11 cellular contexts compared by ENCODE assay signal in genomic region chr22:43118953-43119458, GRCh38. TPM values are rescaled to one million over a fixed set of nuclear protein-coding genes. Genes with fewer than 3 reads are reported as not detected.
A peak's percentile ranks its signal among the peaks of the same experiment; 100 is the strongest.
DNase-seq lines count a peak whose midpoint lies in the region; ATAC-seq and TF ChIP-seq lines count a peak whose summit lies in the region.
"Had no signal": no experiment of that assay in that cellular context is flagged by ENCODE, and none has a peak within 500 bp of the region (broad histone marks: within the 10 kb centered on the region; RNA-seq: fewer than 3 reads in every experiment).

No MANE protein-coding gene starts in this region.

- no peak overlapping the region for H3K4me3 Mint-ChIP-seq in natural killer cell treated with Interleukin-12 subunit alpha and Interleukin-12 subunit beta and Interleukin-15 and Interleukin-18, amount 100 ng/mL, for 72 hours
- H3K4me3 Mint-ChIP-seq: dendritic cell treated with granulocyte-macrophage colony-stimulating factor and Interleukin-4, amounts not matched to agents 40 ng/mL and 50 ng/mL, for 4 days; WTC11 had no signal

- ATAC-seq in GM21529 (IDR thresholded peaks at IDR 0.05; ENCODE audit: unreplicated experiment), result peak; percentile 72
- peak; percentile 57 for ATAC-seq in HG03521 (IDR thresholded peaks at IDR 0.05; ENCODE audit: unreplicated experiment)
- no peak for ATAC-seq in natural killer cell treated with Interleukin-12 subunit alpha and Interleukin-12 subunit beta and Interleukin-15 and Interleukin-18, amount 100 ng/mL, for 72 hours

- in situ Hi-C loops in GM13976 (cut with MboI; ENCODE audit: low sequenced_read_pairs, unreplicated experiment), result no loop called here

- H3K27me3 Mint-ChIP-seq in natural killer cell treated with Interleukin-12 subunit alpha and Interleukin-12 subunit beta and Interleukin-15 and Interleukin-18, amount 100 ng/mL, for 72 hours, result no peaks in the 10 kb centered on the region

- peak; percentile 80 for DNase-seq in GM13976 (ENCODE audit: low spot score)
- peak; percentile 15 for DNase-seq in fibroblast of peridontal ligament (ENCODE audit: extremely low read depth)
- DNase-seq in natural killer cell treated with Interleukin-12 subunit alpha and Interleukin-12 subunit beta and Interleukin-15 and Interleukin-18, amount 100 ng/mL, for 72 hours (ENCODE audit: low spot score), result no peak
- DNase-seq in hypothalamus (lab: John Stamatoyannopoulos, UW), result no peak
- no peak for DNase-seq in SW480 (ENCODE audit: low spot score)
- DNase-seq in activated T-cell treated with anti-CD3 and anti-CD28 coated beads, Interleukin-2, amount 50 U/mL, for 48 hours, result no peak
- DNase-seq: stimulated activated CD8-positive, alpha-beta memory T cell treated with anti-CD3 and anti-CD28 coated beads, Interleukin-4, amount 100 ng/mL, for 48 hours had no signal

- no peaks in the 10 kb centered on the region for H3K9me3 Mint-ChIP-seq in natural killer cell treated with Interleukin-12 subunit alpha and Interleukin-12 subunit beta and Interleukin-15 and Interleukin-18, amount 100 ng/mL, for 72 hours
- H3K9me3 Mint-ChIP-seq: dendritic cell treated with granulocyte-macrophage colony-stimulating factor and Interleukin-4, amounts not matched to agents 40 ng/mL and 50 ng/mL, for 4 days; WTC11 had no signal

- no peak for TF ChIP-seq CTCF in GM13976 (IDR thresholded peaks at IDR 0.05; ENCODE audit: borderline replicate concordance, control extremely low read depth, extremely low read depth, insufficient read depth, missing control alignments)

- no peaks in the 10 kb centered on the region for H3K36me3 Mint-ChIP-seq in natural killer cell treated with Interleukin-12 subunit alpha and Interleukin-12 subunit beta and Interleukin-15 and Interleukin-18, amount 100 ng/mL, for 72 hours
- H3K36me3 Mint-ChIP-seq: WTC11 had no signal

- no peaks in the 10 kb centered on the region for H3K4me1 Mint-ChIP-seq in natural killer cell treated with Interleukin-12 subunit alpha and Interleukin-12 subunit beta and Interleukin-15 and Interleukin-18, amount 100 ng/mL, for 72 hours (ENCODE audit: low read depth in 2 of 2)

- no peak overlapping the region for H3K27ac Mint-ChIP-seq in natural killer cell treated with Interleukin-12 subunit alpha and Interleukin-12 subunit beta and Interleukin-15 and Interleukin-18, amount 100 ng/mL, for 72 hours
- H3K27ac Mint-ChIP-seq: dendritic cell treated with granulocyte-macrophage colony-stimulating factor and Interleukin-4, amounts not matched to agents 40 ng/mL and 50 ng/mL, for 4 days; WTC11 had no signal

RNA-seq across cellular contexts. Expression of gene BIK, which starts 8.5 kb away (rescaled TPM):
- total RNA-seq in natural killer cell treated with Interleukin-12 subunit alpha and Interleukin-12 subunit beta and Interleukin-15 and Interleukin-18, amount 100 ng/mL, for 72 hours, result not detected

RNA-seq across cellular contexts. Expression of gene MCAT, which starts 24.2 kb away (rescaled TPM):
- 10 to 100 TPM; 11.6 to 23.9 TPM for total RNA-seq in natural killer cell treated with Interleukin-12 subunit alpha and Interleukin-12 subunit beta and Interleukin-15 and Interleukin-18, amount 100 ng/mL, for 72 hours

RNA-seq across cellular contexts. Expression of gene TTLL1, which starts 29.8 kb away (rescaled TPM):
- 1 to 10 TPM in 1 of 2 donors, under 1 TPM in 1; 0.95 to 2.6 TPM for total RNA-seq in natural killer cell treated with Interleukin-12 subunit alpha and Interleukin-12 subunit beta and Interleukin-15 and Interleukin-18, amount 100 ng/mL, for 72 hours

RNA-seq across cellular contexts. Expression of gene TSPO, which starts 32.4 kb away (rescaled TPM):
- 100 to 1,000 TPM in 1 of 2 donors, 10 to 100 TPM in 1; 76.4 to 110 TPM for total RNA-seq in natural killer cell treated with Interleukin-12 subunit alpha and Interleukin-12 subunit beta and Interleukin-15 and Interleukin-18, amount 100 ng/mL, for 72 hours

Comparison
In these comparisons a context has a peak if more than half of its experiments do, and no peak if none do; other contexts are left out.
1. DNase-seq: peak in GM13976 (single experiment) and fibroblast of peridontal ligament (single experiment); none in natural killer cell treated with Interleukin-12 subunit alpha and Interleukin-12 subunit beta and Interleukin-15 and Interleukin-18, amount 100 ng/mL, for 72 hours (single experiment), hypothalamus (0 of 51), SW480 (single experiment) and activated T-cell treated with anti-CD3 and anti-CD28 coated beads, Interleukin-2, amount 50 U/mL, for 48 hours (0 of 2).
2. ATAC-seq: peak in GM21529 (single experiment) and HG03521 (single experiment); none in natural killer cell treated with Interleukin-12 subunit alpha and Interleukin-12 subunit beta and Interleukin-15 and Interleukin-18, amount 100 ng/mL, for 72 hours (0 of 2).